8 cellular contexts compared by ENCODE assay signal in genomic region chr5:38831909-38832308, GRCh38. TPM values are rescaled to one million over a fixed set of nuclear protein-coding genes. Genes with fewer than 3 reads are reported as not detected.
DNase-seq lines count a peak whose midpoint lies in the region; ATAC-seq and TF ChIP-seq lines count a peak whose summit lies in the region.

No MANE protein-coding gene starts in this region.

- H3K56ac ChIP-seq in IMR-90 (ENCODE audit: extremely low read depth, insufficient read depth, low read length), result no peak overlapping the region

- no peak for ATAC-seq in IMR-90 (ENCODE audit: low read depth)
- peak; percentile 58 to 79 for ATAC-seq in lower lobe of right lung
- ATAC-seq in GM19035 (IDR thresholded peaks at IDR 0.05; ENCODE audit: unreplicated experiment), result no peak

- TF ChIP-seq RAD21 in IMR-90 (IDR thresholded peaks at IDR 0.05; ENCODE audit: low read length), result peak; percentile 35; the same call in 1 of the 2 replicates

- H4K91ac ChIP-seq in IMR-90 (ENCODE audit: insufficient read depth, low read depth, low read length), result no peak overlapping the region

- H3K4me2 ChIP-seq in IMR-90 (ENCODE audit: low read depth, low read length), result no peak overlapping the region

- no peak overlapping the region for H4K8ac ChIP-seq in IMR-90 (ENCODE audit: low read depth in 2 of 2, low read length in 2 of 2)

- in situ Hi-C loops in IMR-90 (cut with MboI; ENCODE audit: low sequenced_read_pairs), result no loop called here

- POLR2A ChIA-PET in IMR-90 (lab: Charles Lee; ENCODE audit: unreplicated experiment), result no interaction called here

- peak; percentile 59 for TF ChIP-seq CTCF in Calu3 (IDR thresholded peaks at IDR 0.05; ENCODE audit: unreplicated experiment)
- peak; percentile 53 for TF ChIP-seq CTCF in IMR-90 (conservative IDR thresholded peaks at IDR 0.05; ENCODE audit: low read depth, low read length)
- TF ChIP-seq CTCF in lower lobe of right lung (IDR thresholded peaks at IDR 0.05), result peak; percentile 24

- intact Hi-C loops in Calu3 (cut with micrococcal nuclease; ENCODE audit: unreplicated experiment), result loop anchor here (2.0 kb wide), 1 partner anchor 91 kb away; no protein-coding TSS in a partner anchor
- intact Hi-C loops in IMR-90 (cut with micrococcal nuclease), result no loop called here
- intact Hi-C loops in lower lobe of right lung (cut with DNase I), result no loop called here

- no peak overlapping the region for H3K4me3 Mint-ChIP-seq in Calu3 (ENCODE audit: low read depth, unreplicated experiment)
- no peak overlapping the region for H3K4me3 Mint-ChIP-seq in activated T-cell treated with anti-CD3 and anti-CD28 coated beads, Interleukin-2, amount 50 U/mL, for 24 hours
- H3K4me3 Mint-ChIP-seq in activated naive CD8-positive, alpha-beta T cell treated with anti-CD3 and anti-CD28 coated beads for 36 hours, result no peak overlapping the region

- no peak overlapping the region for H3K4me3 ChIP-seq in IMR-90 (ENCODE audit: insufficient read depth, low read depth, low read length)
- H3K4me3 ChIP-seq in lower lobe of right lung, result no peak overlapping the region

- peak overlapping the region; percentile 35; the same call in 1 of the 2 replicates for H2AK5ac ChIP-seq in IMR-90 (ENCODE audit: low read depth, low read length)

- no peak for TF ChIP-seq POLR2A in IMR-90 (IDR thresholded peaks at IDR 0.05; ENCODE audit: low read depth, low read length)

- H3K36me3 Mint-ChIP-seq in Calu3 (ENCODE audit: insufficient read depth, unreplicated experiment), result peaks cover 5% of the 10 kb centered on the region
- no peaks in the 10 kb centered on the region for H3K36me3 Mint-ChIP-seq in activated T-cell treated with anti-CD3 and anti-CD28 coated beads, Interleukin-2, amount 50 U/mL, for 24 hours (ENCODE audit: low read depth)
- no peaks in the 10 kb centered on the region for H3K36me3 Mint-ChIP-seq in activated naive CD8-positive, alpha-beta T cell treated with anti-CD3 and anti-CD28 coated beads for 36 hours

- H3K23ac ChIP-seq in IMR-90 (ENCODE audit: low read depth, low read length), result no peak overlapping the region

- H4K5ac ChIP-seq in IMR-90 (ENCODE audit: low read depth, low read length), result no peak overlapping the region

- no peaks in the 10 kb centered on the region for H3K27me3 Mint-ChIP-seq in Calu3 (ENCODE audit: unreplicated experiment)
- peaks cover 19% of the 10 kb centered on the region for H3K27me3 Mint-ChIP-seq in activated T-cell treated with anti-CD3 and anti-CD28 coated beads, Interleukin-2, amount 50 U/mL, for 24 hours
- peaks cover 32% of the 10 kb centered on the region for H3K27me3 Mint-ChIP-seq in activated naive CD8-positive, alpha-beta T cell treated with anti-CD3 and anti-CD28 coated beads for 36 hours

- no peak overlapping the region for H3K9ac ChIP-seq in IMR-90 (ENCODE audit: low read depth, low read length)

- H3K27ac Mint-ChIP-seq in Calu3 (ENCODE audit: unreplicated experiment), result peak overlapping the region; percentile 20
- H3K27ac Mint-ChIP-seq in activated T-cell treated with anti-CD3 and anti-CD28 coated beads, Interleukin-2, amount 50 U/mL, for 24 hours, result no peak overlapping the region
- H3K27ac Mint-ChIP-seq in activated naive CD8-positive, alpha-beta T cell treated with anti-CD3 and anti-CD28 coated beads for 36 hours, result no peak overlapping the region

- no peak overlapping the region for H2AFZ ChIP-seq in IMR-90 (replicated peaks; ENCODE audit: low read length, poor library complexity)

- CTCF ChIA-PET in Calu3 (lab: Charles Lee) (interaction anchor here (0.8 kb wide), 1 partner anchor 461 kb away, joined by 3 read pairs; no protein-coding TSS in a partner anchor), IMR-90 (lab: Yijun Ruan, JAX) (interaction anchor here (0.7 to 1.1 kb wide), 2 partner anchors 15 to 247 kb away, joined by 3 to 5 read pairs; no protein-coding TSS in a partner anchor)

- H3K4me1 Mint-ChIP-seq in Calu3 (ENCODE audit: low read depth, unreplicated experiment), result peaks cover 30% of the 10 kb centered on the region
- peaks cover 1% of the 10 kb centered on the region for H3K4me1 Mint-ChIP-seq in activated T-cell treated with anti-CD3 and anti-CD28 coated beads, Interleukin-2, amount 50 U/mL, for 24 hours (ENCODE audit: low read depth)
- H3K4me1 Mint-ChIP-seq in activated naive CD8-positive, alpha-beta T cell treated with anti-CD3 and anti-CD28 coated beads for 36 hours, result no peaks in the 10 kb centered on the region

- H3K36me3 ChIP-seq in IMR-90 (ENCODE audit: control insufficient read depth, insufficient read depth, low read length) (peaks cover 13% of the 10 kb centered on the region), lower lobe of right lung (no peaks in the 10 kb centered on the region)

- BruUV-seq in Calu3 (replicated peaks; lab: Mats Ljungman, UMichigan) (no TSS peak), IMR-90 (replicated peaks; lab: Mats Ljungman, UMichigan) (no TSS peak)

- dilution Hi-C loops in IMR-90 (cut with HindIII; ENCODE audit: low sequenced_read_pairs, unreplicated experiment), result no loop called here

- no peak overlapping the region for H2BK15ac ChIP-seq in IMR-90 (ENCODE audit: low read depth, low read length)

- peaks cover 32 to 58% of the 10 kb centered on the region in 2 experiments for H3K79me1 ChIP-seq in IMR-90 (ENCODE audit: low read depth in 1 of 2, low read length in 2 of 2)

- H3K27ac ChIP-seq in IMR-90 (ENCODE audit: insufficient read depth, low read length), result no peak overlapping the region
- H3K27ac ChIP-seq in lower lobe of right lung, result no peak overlapping the region

- H3K4ac ChIP-seq in IMR-90 (ENCODE audit: low read depth, low read length), result no peak overlapping the region

- peaks cover 9% of the 10 kb centered on the region for H3K4me1 ChIP-seq in IMR-90 (ENCODE audit: control insufficient read depth, insufficient read depth, low read length)
- H3K4me1 ChIP-seq in lower lobe of right lung, result peaks cover 14% of the 10 kb centered on the region

- peaks cover 16% of the 10 kb centered on the region for H4K20me1 ChIP-seq in IMR-90 (ENCODE audit: insufficient read depth, low read length)

- H3K9me3 ChIP-seq in IMR-90 (ENCODE audit: control insufficient read depth, insufficient read depth, low read length) (peaks cover 9% of the 10 kb centered on the region), lower lobe of right lung (no peaks in the 10 kb centered on the region)

- H3K27me3 ChIP-seq in IMR-90 (ENCODE audit: control insufficient read depth, insufficient read depth, low read length), result no peaks in the 10 kb centered on the region
- no peaks in the 10 kb centered on the region for H3K27me3 ChIP-seq in lower lobe of right lung (ENCODE audit: low read depth)

- peaks cover 21% of the 10 kb centered on the region for H3K9me1 ChIP-seq in IMR-90 (ENCODE audit: insufficient read depth, low read length)

- no peak overlapping the region for H2BK5ac ChIP-seq in IMR-90 (ENCODE audit: low read depth, low read length, poor library complexity, severe bottlenecking)

- no peak overlapping the region for H3K14ac ChIP-seq in IMR-90 (replicated peaks; ENCODE audit: low read depth, low read length)

- DNase-seq in Calu3 (no peak), IMR-90 (peak; percentile 45), amniotic epithelial cell (ENCODE audit: low read depth) (peak; percentile 74), lower lobe of right lung (no peak)
- DNase-seq in activated T-cell treated with anti-CD3 and anti-CD28 coated beads, Interleukin-2, amount 50 U/mL, for 24 hours, result no peak
- no peak for DNase-seq in activated naive CD8-positive, alpha-beta T cell treated with anti-CD3 and anti-CD28 coated beads for 36 hours
- no peak for DNase-seq in stimulated activated CD4-positive, alpha-beta T cell treated with anti-CD3 and anti-CD28 coated beads, Interleukin-15, amount 100 ng/mL, for 24 hours

- H2BK120ac ChIP-seq in IMR-90 (ENCODE audit: low read depth, low read length), result no peak overlapping the region

- no peaks in the 10 kb centered on the region for H3K9me3 Mint-ChIP-seq in Calu3 (ENCODE audit: low read depth, unreplicated experiment)
- no peaks in the 10 kb centered on the region for H3K9me3 Mint-ChIP-seq in activated T-cell treated with anti-CD3 and anti-CD28 coated beads, Interleukin-2, amount 50 U/mL, for 24 hours
- H3K9me3 Mint-ChIP-seq in activated naive CD8-positive, alpha-beta T cell treated with anti-CD3 and anti-CD28 coated beads for 36 hours, result no peaks in the 10 kb centered on the region

- H2BK20ac ChIP-seq in IMR-90 (ENCODE audit: low read depth, low read length), result no peak overlapping the region

- H2AK9ac ChIP-seq in IMR-90 (replicated peaks; ENCODE audit: low read depth, low read length, poor library complexity), result no peak overlapping the region

- 100% methylated on average over 1 of the region's 3 CpGs; no CpG with 5 or more reads in 1 of the 2 experiments for WGBS in IMR-90 (ENCODE audit: extremely low coverage in 2 of 2, insufficient read length in 1 of 2), 2 experiments

- no peak overlapping the region for H3K18ac ChIP-seq in IMR-90 (ENCODE audit: low read depth, low read length)

TF ChIP-seq in IMR-90, 13 proteins besides CTCF, POLR2A, EP300 and RAD21:
- peak; percentile 33 for TF ChIP-seq SMC3 (IDR thresholded peaks at IDR 0.05; ENCODE audit: low read depth, low read length)
- TF ChIP-seq FOS (IDR thresholded peaks at IDR 0.05; ENCODE audit: low read depth, low read length), result no peak

RNA-seq across cellular contexts. Expression of gene OSMR, which starts 13.9 kb away (rescaled TPM):
- total RNA-seq in Calu3 (2022), result 59.8 and 76.4 TPM in 2 replicates
- total RNA-seq in IMR-90 (2012; rRNA removed), result 38.9 and 41.6 TPM in 2 replicates
- polyA plus RNA-seq in IMR-90 (2012; rRNA removed), result 39.6 and 48.7 TPM in 2 replicates
- polyA plus RNA-seq in IMR-90 (2012; cell fraction: cytosol; rRNA removed), result 22.2 and 23.7 TPM in 2 replicates
- 20.0 and 79.2 TPM in 2 replicates for polyA plus RNA-seq in IMR-90 (2012; cell fraction: nucleus; rRNA removed; ENCODE audit: low replicate concordance)
- total RNA-seq in lower lobe of right lung, result 61.6 TPM
- not detected for total RNA-seq in activated naive CD8-positive, alpha-beta T cell treated with anti-CD3 and anti-CD28 coated beads for 36 hours

Comparison
In these comparisons a context has a peak if more than half of its experiments do, and no peak if none do; other contexts are left out.
1. DNase-seq: peak in IMR-90 (single experiment) and amniotic epithelial cell (single experiment); none in Calu3 (single experiment), lower lobe of right lung (single experiment), activated T-cell treated with anti-CD3 and anti-CD28 coated beads, Interleukin-2, amount 50 U/mL, for 24 hours (single experiment), activated naive CD8-positive, alpha-beta T cell treated with anti-CD3 and anti-CD28 coated beads for 36 hours (single experiment) and stimulated activated CD4-positive, alpha-beta T cell treated with anti-CD3 and anti-CD28 coated beads, Interleukin-15, amount 100 ng/mL, for 24 hours (single experiment).
2. ATAC-seq: peak in lower lobe of right lung (2 of 2); none in IMR-90 (single experiment) and GM19035 (single experiment).
3. RNA of gene OSMR, which starts 13.9 kb away (total RNA-seq): 59.8 to 76.4 TPM in Calu3, 61.6 TPM in lower lobe of right lung (single experiment) and 38.9 to 41.6 TPM in IMR-90; not detected in activated naive CD8-positive, alpha-beta T cell treated with anti-CD3 and anti-CD28 coated beads for 36 hours; every median in the first group is over 10 times any median in the second.
4. Peak in every context shown above with its lines, with median percentiles within 50 percentile points of each other: CTCF ChIP-seq.